ENCODE assay signal across 8 cellular contexts in genomic region chr10:26861326-26861998, GRCh38. TPM values are rescaled to one million over a fixed set of nuclear protein-coding genes. Genes with fewer than 3 reads are reported as not detected.
DNase-seq lines count a peak whose midpoint lies in the region; ATAC-seq and TF ChIP-seq lines count a peak whose summit lies in the region.

No MANE protein-coding gene starts in this region.

- peaks cover 3% of the 10 kb centered on the region for H3K27me3 Mint-ChIP-seq in CD8-positive, alpha-beta T cell (ENCODE audit: low read depth)
- peaks cover 13 to 14% of the 10 kb centered on the region in 2 donors for H3K27me3 Mint-ChIP-seq in effector memory CD8-positive, alpha-beta T cell

- peaks cover 28% of the 10 kb centered on the region for H3K4me1 Mint-ChIP-seq in CD8-positive, alpha-beta T cell (ENCODE audit: low read depth)
- H3K4me1 Mint-ChIP-seq in effector memory CD8-positive, alpha-beta T cell (ENCODE audit: low read depth in 2 of 2): peaks cover 20 to 26% of the 10 kb centered on the region in 2 donors

- H3K4me1 ChIP-seq in CD8-positive, alpha-beta T cell (ENCODE audit: insufficient read depth, low read length): peaks cover 23% of the 10 kb centered on the region
- H3K4me1 ChIP-seq in OCI-LY7 (ENCODE audit: insufficient read depth, low read length, poor library complexity, severe bottlenecking) (peaks cover 23% of the 10 kb centered on the region), osteoblast (ENCODE audit: insufficient read depth, low read length) (peaks cover 17% of the 10 kb centered on the region)

- CTCF ChIA-PET in CD8-positive, alpha-beta T cell (lab: Charles Lee): interaction anchor here (0.7 to 3.0 kb wide), 10 partner anchors 9 to 528 kb away, joined by 3 to 25 read pairs (median 4); no protein-coding TSS in a partner anchor
- CTCF ChIA-PET in OCI-LY7 (lab: Charles Lee; ENCODE audit: unreplicated experiment): interaction anchor here (0.6 to 1.4 kb wide), 3 partner anchors 10 to 179 kb away, joined by 3 to 9 read pairs (median 3); no protein-coding TSS in a partner anchor

- no peaks in the 10 kb centered on the region for H3K9me2 ChIP-seq in OCI-LY7 (ENCODE audit: insufficient read depth, low read length)

- H3K36me3 Mint-ChIP-seq in CD8-positive, alpha-beta T cell: peaks cover 14% of the 10 kb centered on the region
- peaks cover 18% of the 10 kb centered on the region for H3K36me3 Mint-ChIP-seq in effector memory CD8-positive, alpha-beta T cell (ENCODE audit: insufficient read depth)

- peaks cover 14% of the 10 kb centered on the region for H4K20me1 ChIP-seq in OCI-LY7 (ENCODE audit: insufficient read depth, low read length)
- H4K20me1 ChIP-seq in osteoblast (ENCODE audit: insufficient read depth, low read length): peaks cover 10% of the 10 kb centered on the region

- H3K79me2 ChIP-seq in OCI-LY7 (ENCODE audit: insufficient read depth, low read depth, low read length) (peaks cover 39% of the 10 kb centered on the region), osteoblast (ENCODE audit: insufficient read depth, low read length) (peaks cover 38% of the 10 kb centered on the region)

- H3K27me3 ChIP-seq in CD8-positive, alpha-beta T cell (ENCODE audit: insufficient read depth, low read length): no peaks in the 10 kb centered on the region
- peaks cover 7% of the 10 kb centered on the region for H3K27me3 ChIP-seq in osteoblast (ENCODE audit: insufficient read depth, low read length)

- no TSS peak for BruUV-seq in OCI-LY7 (replicated peaks; lab: Mats Ljungman, UMichigan)

- no peak for DNase-seq in CD8-positive, alpha-beta T cell
- no peak for DNase-seq in OCI-LY7 (ENCODE audit: low spot score)
- no peak for DNase-seq in effector memory CD8-positive, alpha-beta T cell
- no peak for DNase-seq in osteoblast (ENCODE audit: insufficient read length, low spot score, missing footprints)
- DNase-seq in 8988T: no peak
- no peak for DNase-seq in central memory CD4-positive, alpha-beta T cell

- no peak overlapping the region for H3K4me3 ChIP-seq in CD8-positive, alpha-beta T cell (ENCODE audit: low read depth, low read length)
- H3K4me3 ChIP-seq in OCI-LY7 (ENCODE audit: low read depth, low read length, poor library complexity, severe bottlenecking) (peak overlapping the region; percentile 39), osteoblast (ENCODE audit: insufficient read depth, low read length) (peak overlapping the region; percentile 61)

- H3K36me3 ChIP-seq in CD8-positive, alpha-beta T cell (ENCODE audit: insufficient read depth, low read length): no peaks in the 10 kb centered on the region
- H3K36me3 ChIP-seq in OCI-LY7 (ENCODE audit: insufficient read depth, low read length) (peaks cover 5% of the 10 kb centered on the region; the same call in 1 of the 2 replicates), osteoblast (ENCODE audit: insufficient read depth, low read length) (no peaks in the 10 kb centered on the region)

- no peak for ATAC-seq in CD8-positive, alpha-beta T cell
- no peak for ATAC-seq in effector memory CD8-positive, alpha-beta T cell (replicated peaks)
- ATAC-seq in HG03432 (IDR thresholded peaks at IDR 0.05; ENCODE audit: unreplicated experiment) (no peak), GM19397 (IDR thresholded peaks at IDR 0.05; ENCODE audit: unreplicated experiment) (no peak)

- H2AFZ ChIP-seq in OCI-LY7 (ENCODE audit: low read length) (peak overlapping the region; percentile 98), osteoblast (ENCODE audit: low read length) (peak overlapping the region; percentile 66)

- no peaks in the 10 kb centered on the region for H3K9me3 Mint-ChIP-seq in CD8-positive, alpha-beta T cell
- H3K9me3 Mint-ChIP-seq in effector memory CD8-positive, alpha-beta T cell: no peaks in the 10 kb centered on the region

- TF ChIP-seq CTCF in CD8-positive, alpha-beta T cell (IDR thresholded peaks at IDR 0.05): peak; percentile 95
- TF ChIP-seq CTCF in OCI-LY7 (conservative IDR thresholded peaks at IDR 0.05; ENCODE audit: low read length) (peak; percentile 81; the same call in 1 of the 2 replicates), osteoblast (IDR thresholded peaks at IDR 0.05; ENCODE audit: extremely low read depth, low read depth, low read length) (peak; percentile 51)

- H3K9me3 ChIP-seq in CD8-positive, alpha-beta T cell (ENCODE audit: low read length): no peaks in the 10 kb centered on the region
- H3K9me3 ChIP-seq in OCI-LY7 (ENCODE audit: low read length): no peaks in the 10 kb centered on the region
- no peaks in the 10 kb centered on the region for H3K9me3 ChIP-seq in osteoblast (ENCODE audit: low read depth, low read length)

- no peak overlapping the region for H3K27ac Mint-ChIP-seq in CD8-positive, alpha-beta T cell
- H3K27ac Mint-ChIP-seq in effector memory CD8-positive, alpha-beta T cell: peak overlapping the region; percentile 95 to 98

- intact Hi-C loops in CD8-positive, alpha-beta T cell (cut with DNase I, micrococcal nuclease): loop anchor here (1.0 to 10.0 kb wide), 15 partner anchors 21 to 1671 kb away; partner anchors contain the start of genes RAB18 (in 2 of the 2), ANKRD26 (in 1 of the 2), MASTL (in 1 of the 2) and MPP7 (in 1 of the 2)
- intact Hi-C loops in OCI-LY7 (cut with micrococcal nuclease; ENCODE audit: unreplicated experiment): loop anchor here (1.0 to 10.0 kb wide), 3 partner anchors 135 to 381 kb away; partner anchors contain the start of genes MASTL and YME1L1

- H3K4me3 Mint-ChIP-seq in CD8-positive, alpha-beta T cell: peak overlapping the region; percentile 95
- peak overlapping the region; percentile 88 to 98 for H3K4me3 Mint-ChIP-seq in effector memory CD8-positive, alpha-beta T cell

- POLR2A ChIA-PET in CD8-positive, alpha-beta T cell (lab: Charles Lee): interaction anchor here (1.8 kb wide), 1 partner anchor 8 kb away, joined by 6 read pairs; no protein-coding TSS in a partner anchor
- POLR2A ChIA-PET in OCI-LY7 (lab: Charles Lee): interaction anchor here (0.8 to 1.6 kb wide), 8 partner anchors 8 to 394 kb away, joined by 3 to 4 read pairs (median 3); no protein-coding TSS in a partner anchor

- H3K4me2 ChIP-seq in OCI-LY7 (ENCODE audit: low read length) (peak overlapping the region; percentile 56), osteoblast (ENCODE audit: insufficient read depth, low read length) (peak overlapping the region; percentile 89)

- H3K27ac ChIP-seq in CD8-positive, alpha-beta T cell (ENCODE audit: low read depth, low read length): no peak overlapping the region
- H3K27ac ChIP-seq in OCI-LY7 (ENCODE audit: low read depth, low read length, poor library complexity, severe bottlenecking): no peak overlapping the region
- no peak overlapping the region for H3K27ac ChIP-seq in osteoblast (ENCODE audit: low read depth, low read length)

RNA-seq across cellular contexts. Expression of gene ABI1, which starts 0.7 kb away (rescaled TPM):
- total RNA-seq in CD8-positive, alpha-beta T cell: 10 to 100 TPM; 91.6 to 94.5 TPM
- total RNA-seq in OCI-LY7 (2014; rRNA removed; shearing (Covaris generic)): 57.4 and 62.4 TPM in 2 replicates
- total RNA-seq in OCI-LY7 (2022) (76.9 and 87.6 TPM in 2 replicates), osteoblast (71.7 and 76.9 TPM in 2 replicates)
